In the genomic region with DNA sequence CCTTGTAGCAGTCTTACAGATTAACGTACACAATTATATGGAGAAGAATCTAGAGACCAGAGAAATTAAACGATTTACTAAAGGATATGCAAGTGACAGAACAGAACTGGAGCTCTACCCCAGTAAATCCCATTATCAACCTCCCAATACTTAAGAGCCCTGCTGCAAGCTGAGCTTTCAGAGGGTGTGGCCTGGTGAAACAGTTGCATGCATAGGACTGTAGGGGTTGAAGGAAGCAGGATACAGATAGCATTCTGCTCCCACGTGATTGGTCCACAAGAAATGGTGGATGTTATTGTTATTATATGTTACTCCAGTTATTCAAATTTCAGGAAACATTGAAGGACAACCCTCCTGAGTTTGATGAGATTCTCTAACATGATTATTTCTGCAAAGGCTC, we compare ENCODE assay signal across 1 cellular context.
TF ChIP-seq lines count a peak whose summit lies in the region.

No MANE protein-coding gene starts in this region.

TF ChIP-seq in H1, 55 proteins besides CTCF, POLR2A, EP300 and RAD21:
- TF ChIP-seq RFX5 (IDR thresholded peaks at IDR 0.05; ENCODE audit: borderline replicate concordance, low read depth, low read length), result no peak
- TF ChIP-seq CBX5 (IDR thresholded peaks at IDR 0.05; ENCODE audit: low read depth, low read length), result no peak
- TF ChIP-seq, protein P1, sequence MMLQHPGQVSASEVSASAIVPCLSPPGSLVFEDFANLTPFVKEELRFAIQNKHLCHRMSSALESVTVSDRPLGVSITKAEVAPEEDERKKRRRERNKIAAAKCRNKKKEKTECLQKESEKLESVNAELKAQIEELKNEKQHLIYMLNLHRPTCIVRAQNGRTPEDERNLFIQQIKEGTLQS (IDR thresholded peaks at IDR 0.05; ENCODE audit: insufficient read depth, low read depth, low read length), result no peak
